In genomic region chr14:103198429-103199140, GRCh38 we compare ENCODE assay signal across 13 cellular contexts.
DNase-seq lines count a peak whose midpoint lies in the region; ATAC-seq, FAIRE-seq and TF ChIP-seq lines count a peak whose summit lies in the region.
"Had no signal": no experiment of that assay in that cellular context is flagged by ENCODE, and none has a peak within 500 bp of the region (broad histone marks: within the 10 kb centered on the region; RNA-seq: fewer than 3 reads in every experiment).

No MANE protein-coding gene starts in this region.

- H3K27me3 ChIP-seq in bronchial epithelial cell (ENCODE audit: control insufficient read depth, insufficient read depth, low read length) (no peaks in the 10 kb centered on the region), thyroid gland (no peaks in the 10 kb centered on the region)

- peak; percentile 83 for FAIRE-seq in HTR-8/SVneo (lab: Jason Lieb, UNC)
- FAIRE-seq in bronchial epithelial cell (lab: Jason Lieb, UNC): peak; percentile 62

- H3K27ac ChIP-seq in thyroid gland: peak overlapping the region; percentile 17 to 40 (median 38)

- H3K9me3 ChIP-seq in thyroid gland: no peaks in the 10 kb centered on the region

- no peak for ATAC-seq in HG02763 (IDR thresholded peaks at IDR 0.05; ENCODE audit: unreplicated experiment)
- ATAC-seq: stimulated activated memory B cell treated with anti-CD40 and anti-IgM and Interleukin-4, amounts not matched to agents 10 μg/mL and 1 μg/mL and 100 μg/mL, for 72 hours had no signal

- TF ChIP-seq POLR2A in thyroid gland (IDR thresholded peaks at IDR 0.05): no peak

- TF ChIP-seq CTCF in bronchial epithelial cell (IDR thresholded peaks at IDR 0.05; ENCODE audit: insufficient read depth, low read length, severe bottlenecking) (no peak), thyroid gland (IDR thresholded peaks at IDR 0.05) (no peak)

- intact Hi-C loops in thyroid gland (cut with DNase I): no loop called here

- 65 to 74% methylated on average over 11 of the region's 11 CpGs for WGBS in thyroid gland, 2 donors

- peak; percentile 73 for DNase-seq in HTR-8/SVneo (ENCODE audit: insufficient read length, low spot score)
- DNase-seq in bronchial epithelial cell (ENCODE audit: low read depth): peak; percentile 41
- peak; percentile 79 for DNase-seq in kidney tubule cell (ENCODE audit: low spot score)
- DNase-seq in thyroid gland: no peak
- no peak for DNase-seq in epidermal melanocyte (ENCODE audit: insufficient read length, low spot score)
- DNase-seq in cerebellar nuclear complex (lab: John Stamatoyannopoulos, UW): no peak
- DNase-seq in mesenteric fat pad (ENCODE audit: low spot score): no peak
- DNase-seq: activated naive CD4-positive, alpha-beta T cell treated with anti-CD3 and anti-CD28 coated beads, Interleukin-2, amount 50 U/mL, for 16 hours; hypothalamus; NCI-H345; retina had no signal

- H3K4me1 ChIP-seq in thyroid gland: peaks cover 5 to 11% of the 10 kb centered on the region in 2 donors

- no peaks in the 10 kb centered on the region for H3K36me3 ChIP-seq in bronchial epithelial cell (ENCODE audit: control insufficient read depth, insufficient read depth, low read length)
- no peaks in the 10 kb centered on the region for H3K36me3 ChIP-seq in thyroid gland

- H3K4me3 ChIP-seq in bronchial epithelial cell (ENCODE audit: low read depth, low read length) (no peak overlapping the region), thyroid gland (replicated peaks in 1 of 3) (no peak overlapping the region)

Comparison
In these comparisons a context has a peak if more than half of its experiments do, and no peak if none do; other contexts are left out.
1. DNase-seq: peak in HTR-8/SVneo (single experiment), bronchial epithelial cell (single experiment) and kidney tubule cell (single experiment); none in thyroid gland (0 of 2), epidermal melanocyte (single experiment), cerebellar nuclear complex (0 of 2) and mesenteric fat pad (single experiment).